Comparison of ENCODE assay signal across 17 cellular contexts in genomic region chr21:46604329-46604974, GRCh38. TPM values are rescaled to one million over a fixed set of nuclear protein-coding genes. Genes with fewer than 3 reads are reported as not detected.
DNase-seq lines count a peak whose midpoint lies in the region; ATAC-seq lines count a peak whose summit lies in the region.
"Had no signal": no experiment of that assay in that cellular context is flagged by ENCODE, and none has a peak within 500 bp of the region (broad histone marks: within the 10 kb centered on the region; RNA-seq: fewer than 3 reads in every experiment).

No MANE protein-coding gene starts in this region.

- H2AK5ac ChIP-seq in neuronal stem cell (ENCODE audit: low read depth, low read length), result no peak overlapping the region

- no peak overlapping the region for H2BK15ac ChIP-seq in neuronal stem cell (ENCODE audit: low read length)

- no peaks in the 10 kb centered on the region for H3K27me3 ChIP-seq in neuronal stem cell (ENCODE audit: control insufficient read depth in 3 of 3, insufficient read depth in 3 of 3, low read depth in 1 of 3, low read length in 3 of 3)
- H3K27me3 ChIP-seq: gastroesophageal sphincter had no signal

- no peak overlapping the region for H2BK120ac ChIP-seq in neuronal stem cell (ENCODE audit: low read depth, low read length)

- H4K91ac ChIP-seq in neuronal stem cell (ENCODE audit: low read depth, low read length, poor library complexity), result no peak overlapping the region

- H3K4me2 ChIP-seq in neuronal stem cell (ENCODE audit: insufficient read depth, low read length, poor library complexity, severe bottlenecking), result no peak overlapping the region

- H3K36me3 ChIP-seq in neuronal stem cell (replicated peaks in 1 of 2; ENCODE audit: control insufficient read depth in 2 of 2, insufficient read depth in 2 of 2, low read length in 2 of 2), result no peaks in the 10 kb centered on the region
- H3K36me3 ChIP-seq: gastroesophageal sphincter, prostate gland had no signal

- no peak overlapping the region for H2BK5ac ChIP-seq in neuronal stem cell (ENCODE audit: low read length)

- H2AFZ ChIP-seq in neuronal stem cell (ENCODE audit: low read length), result peak overlapping the region; percentile 79

- no peak overlapping the region for H3K4me3 ChIP-seq in neuronal stem cell (ENCODE audit: low read length in 2 of 2)
- H3K4me3 ChIP-seq: prostate gland had no signal

- DNase-seq in NCI-H187 treated with DMSO at 0.1 percent for 48 hours (lab: John Stamatoyannopoulos, UW), result peak; percentile 32
- DNase-seq in NCI-H187 (lab: John Stamatoyannopoulos, UW), result no peak
- DNase-seq in NCI-H1417 (lab: John Stamatoyannopoulos, UW), result peak; percentile 51 to 84 (median 74)
- DNase-seq in neuronal stem cell (ENCODE audit: low spot score), result no peak
- no peak for DNase-seq in NCI-H82 (lab: John Stamatoyannopoulos, UW)
- DNase-seq: activated naive CD4-positive, alpha-beta T cell treated with Interleukin-2 at 50 U/mL for 16 hours; NCI-H1048; NCI-H345; OCI-M1; trophoblast cell had no signal

- no peak overlapping the region for H3K4ac ChIP-seq in neuronal stem cell (ENCODE audit: low read length)

- no peaks in the 10 kb centered on the region for H3K79me1 ChIP-seq in neuronal stem cell (ENCODE audit: low read depth, low read length)

- no peaks in the 10 kb centered on the region for H3K9me3 ChIP-seq in neuronal stem cell (replicated peaks in 1 of 2; ENCODE audit: control insufficient read depth in 2 of 2, insufficient read depth in 1 of 2, low read depth in 1 of 2, low read length in 2 of 2)
- H3K9me3 ChIP-seq: gastroesophageal sphincter, prostate gland had no signal

- H3K4me1 ChIP-seq in neuronal stem cell (ENCODE audit: control insufficient read depth in 2 of 2, insufficient read depth in 1 of 2, low read depth in 1 of 2, low read length in 2 of 2), result peaks cover 14 to 43% of the 10 kb centered on the region in 2 donors
- H3K4me1 ChIP-seq: prostate gland had no signal

- no peak overlapping the region for H3K14ac ChIP-seq in neuronal stem cell (ENCODE audit: low read length)

- H3K9ac ChIP-seq in neuronal stem cell (ENCODE audit: low read depth, low read length, poor library complexity), result no peak overlapping the region

- WGBS in neuronal stem cell (ENCODE audit: extremely low coverage in 2 of 2, insufficient read length in 2 of 2, insufficient replicate concordance in 1 of 2), 2 donors, result no CpG with 5 or more reads among the region's 9 CpGs

- ATAC-seq in GM21528 (IDR thresholded peaks at IDR 0.05; ENCODE audit: low FRiP score, unreplicated experiment) (no peak), HG03439 (IDR thresholded peaks at IDR 0.05; ENCODE audit: unreplicated experiment) (no peak)

- H3K23ac ChIP-seq in neuronal stem cell (ENCODE audit: low read depth, low read length, poor library complexity), result no peak overlapping the region

- peak overlapping the region; percentile 20 for H4K8ac ChIP-seq in neuronal stem cell (ENCODE audit: low read depth, low read length)

- peak overlapping the region; percentile 18 for H2BK12ac ChIP-seq in neuronal stem cell (ENCODE audit: low read length)

- no peak overlapping the region for H3K18ac ChIP-seq in neuronal stem cell (ENCODE audit: low read length)

- H3K27ac ChIP-seq in cingulate gyrus (ENCODE audit: low read depth, low read length), result peak overlapping the region; percentile 98
- no peak overlapping the region for H3K27ac ChIP-seq in neuronal stem cell (replicated peaks; ENCODE audit: low read length)
- H3K27ac ChIP-seq: 22Rv1, prostate gland had no signal

RNA-seq across cellular contexts. Expression of gene S100B, which starts 0.4 kb away (rescaled TPM):
- 1.1 TPM for polyA plus RNA-seq in neuronal stem cell (2013, experiment 1 of 2)
- polyA plus RNA-seq in neuronal stem cell (2013, experiment 2 of 2), result 0.96 TPM
- polyA plus RNA-seq: endothelial cell of umbilical vein had no signal

RNA-seq across cellular contexts. Expression of gene PRMT2, which starts 31.0 kb away (rescaled TPM):
- polyA plus RNA-seq in neuronal stem cell (2013, experiment 1 of 2), result 60.6 TPM
- 61.2 TPM for polyA plus RNA-seq in neuronal stem cell (2013, experiment 2 of 2)

Comparison
In these comparisons a context has a peak if more than half of its experiments do, and no peak if none do; other contexts are left out.
1. DNase-seq: peak in NCI-H187 treated with DMSO at 0.1 percent for 48 hours (single experiment) and NCI-H1417 (3 of 3); none in NCI-H187 (0 of 2), neuronal stem cell (single experiment) and NCI-H82 (single experiment).